ENCODE assay signal across 1 cellular context in genomic region chr1:158043232-158043631, GRCh38.
TF ChIP-seq lines count a peak whose summit lies in the region.

No MANE protein-coding gene starts in this region.

TF ChIP-seq in GM23338, 12 proteins besides CTCF, POLR2A, EP300 and RAD21 (continued from another document):
- no peak for TF ChIP-seq REST (IDR thresholded peaks at IDR 0.05; ENCODE audit: unreplicated experiment)
- no peak for TF ChIP-seq CREB1 (CRISPR knock-in tag; IDR thresholded peaks at IDR 0.05; ENCODE audit: low read depth)
- no peak for TF ChIP-seq ZNF462 (CRISPR knock-in tag; IDR thresholded peaks at IDR 0.05)
- TF ChIP-seq ZNF331 (CRISPR knock-in tag; IDR thresholded peaks at IDR 0.05; ENCODE audit: low read depth): no peak
- TF ChIP-seq ZNF114 (CRISPR knock-in tag; IDR thresholded peaks at IDR 0.05): no peak
